ENCODE assay signal across 34 cellular contexts in genomic region chr5:33579163-33579562, GRCh38.
"Had no signal": no experiment of that assay in that cellular context is flagged by ENCODE, and none has a peak within 500 bp of the region (broad histone marks: within the 10 kb centered on the region; RNA-seq: fewer than 3 reads in every experiment).

No MANE protein-coding gene starts in this region.

- H3K4me3 ChIP-seq: MG63 had no signal

- H3K27me3 ChIP-seq: MG63 had no signal

- H3K27ac ChIP-seq: KMS-11 had no signal

- H3K9me3 ChIP-seq: MG63 had no signal

- DNase-seq: Kasumi-1, MG63, MM.1S, MV-4-11, NCI-H1048, NCI-H1092, NCI-H1092 treated with DMSO at 0.1 percent for 48 hours, NCI-H1105, NCI-H1105 treated with DMSO at 0.1 percent for 48 hours, NCI-H1417, NCI-H1417 treated with DMSO at 0.1 percent for 48 hours, NCI-H1436, NCI-H1436 treated with DMSO at 0.1 percent for 48 hours, NCI-H146, NCI-H1694, NCI-H1694 treated with DMSO at 0.1 percent for 48 hours, NCI-H187, NCI-H187 treated with DMSO at 0.1 percent for 48 hours, NCI-H1930, NCI-H2029, NCI-H2029 treated with DMSO at 0.1 percent for 48 hours, NCI-H2081, NCI-H2081 treated with DMSO at 0.1 percent for 48 hours, NCI-H2107, NCI-H2171, NCI-H2171 treated with DMSO at 0.1 percent for 48 hours, NCI-H2227 treated with DMSO at 0.1 percent for 48 hours, NCI-H226, NCI-H345, NCI-H446, NCI-H446 treated with DMSO at 0.1 percent for 48 hours, NCI-H510A, NCI-H510A treated with DMSO at 0.1 percent for 48 hours had no signal

- H3K36me3 ChIP-seq: MG63 had no signal
